In genomic region chr3:157572559-157573270, GRCh38 we compare ENCODE assay signal across 9 cellular contexts.
DNase-seq lines count a peak whose midpoint lies in the region; ATAC-seq, FAIRE-seq and TF ChIP-seq lines count a peak whose summit lies in the region.
"Had no signal": no experiment of that assay in that cellular context is flagged by ENCODE, and none has a peak within 500 bp of the region (broad histone marks: within the 10 kb centered on the region; RNA-seq: fewer than 3 reads in every experiment).

No MANE protein-coding gene starts in this region.

- 39% methylated on average over 8 of the region's 8 CpGs for WGBS in smooth muscle cell (ENCODE audit: low lambda C conversion rate)

- H3K27me3 ChIP-seq in BE2C (no peaks in the 10 kb centered on the region; the same call in 1 of the 2 replicates), smooth muscle cell (ENCODE audit: low read depth) (peaks cover 14% of the 10 kb centered on the region)

- no peaks in the 10 kb centered on the region; the same call in 1 of the 2 replicates for H3K4me1 ChIP-seq in BE2C
- H3K4me1 ChIP-seq in smooth muscle cell (ENCODE audit: low read depth) = no peaks in the 10 kb centered on the region
- H3K4me1 ChIP-seq: SJSA1 had no signal

- H3K9me3 ChIP-seq in BE2C = no peaks in the 10 kb centered on the region
- no peaks in the 10 kb centered on the region for H3K9me3 ChIP-seq in smooth muscle cell (replicated peaks; ENCODE audit: low read depth)
- H3K9me3 ChIP-seq: SJSA1 had no signal

- ATAC-seq in HG02973 (IDR thresholded peaks at IDR 0.05; ENCODE audit: unreplicated experiment) = peak; percentile 75
- ATAC-seq in left cardiac atrium = peak; percentile 11 to 45

- H4K20me1 ChIP-seq in smooth muscle cell (ENCODE audit: low read depth) = no peaks in the 10 kb centered on the region

- intact Hi-C loops in left cardiac atrium (cut with DNase I) = loop anchor here in 1 of 2 donors (5.0 kb wide), 1 partner anchor 40 kb away; no protein-coding TSS in a partner anchor

- H3K36me3 ChIP-seq in BE2C = no peaks in the 10 kb centered on the region
- H3K36me3 ChIP-seq in smooth muscle cell (ENCODE audit: low read depth) = no peaks in the 10 kb centered on the region
- H3K36me3 ChIP-seq: SJSA1 had no signal

- H3K4me3 ChIP-seq in BE2C (ENCODE audit: low read depth, low read length) (no peak overlapping the region), WI38 (ENCODE audit: low read depth, low read length) (no peak overlapping the region), smooth muscle cell (no peak overlapping the region)
- H3K4me3 ChIP-seq: SJSA1 had no signal

- FAIRE-seq in GM12892 (lab: Jason Lieb, UNC) = peak; percentile 87

- no peaks in the 10 kb centered on the region for H3K79me2 ChIP-seq in smooth muscle cell (ENCODE audit: low read depth)

- H2AFZ ChIP-seq in smooth muscle cell (ENCODE audit: low read depth) = no peak overlapping the region

- peak overlapping the region; percentile 53 for H3K27ac ChIP-seq in smooth muscle cell (ENCODE audit: low read depth)
- H3K27ac ChIP-seq: SJSA1 had no signal

- H3K9ac ChIP-seq in smooth muscle cell (ENCODE audit: low read depth) = no peak overlapping the region

- TF ChIP-seq CTCF in BE2C (IDR thresholded peaks at IDR 0.05; ENCODE audit: low read depth, low read length) = peak; percentile 91
- TF ChIP-seq CTCF in WI38 (IDR thresholded peaks at IDR 0.05; ENCODE audit: low read depth, low read length) = peak; percentile 73
- TF ChIP-seq CTCF in smooth muscle cell (IDR thresholded peaks at IDR 0.05; ENCODE audit: borderline replicate concordance, insufficient read depth, poor library complexity, severe bottlenecking) = peak; percentile 88

- H3F3A ChIP-seq in smooth muscle cell (ENCODE audit: low read depth) = peaks cover 12% of the 10 kb centered on the region

- DNase-seq in BE2C (peak; percentile 54), GM12892 (ENCODE audit: insufficient read length) (peak; percentile 14), NCI-H2029 (lab: John Stamatoyannopoulos, UW) (peak; percentile 50), left cardiac atrium (no peak), smooth muscle cell (lab: John Stamatoyannopoulos, UW; ENCODE audit: unreplicated experiment) (no peak), DMS79 (lab: John Stamatoyannopoulos, UW) (no peak)

- no peak for TF ChIP-seq POLR2A in GM12892 (IDR thresholded peaks at IDR 0.05; ENCODE audit: low read depth, low read length)

- peak overlapping the region; percentile 37 for H3K4me2 ChIP-seq in smooth muscle cell

Comparison
In these comparisons a context has a peak if more than half of its experiments do, and no peak if none do; other contexts are left out.
1. DNase-seq: peak in BE2C (single experiment), GM12892 (single experiment) and NCI-H2029 (single experiment); none in left cardiac atrium (single experiment), smooth muscle cell (single experiment) and DMS79 (single experiment).
2. Peak in every context shown above with its lines, with median percentiles within 50 percentile points of each other: CTCF ChIP-seq.